8 cellular contexts compared by ENCODE assay signal in genomic region chr1:155209373-155209721, GRCh38. TPM values are rescaled to one million over a fixed set of nuclear protein-coding genes. Genes with fewer than 3 reads are reported as not detected.
A peak's percentile ranks its signal among the peaks of the same experiment; 100 is the strongest.
DNase-seq lines count a peak whose midpoint lies in the region; ATAC-seq, FAIRE-seq and TF ChIP-seq lines count a peak whose summit lies in the region.

No MANE protein-coding gene starts in this region.

- H2AFZ ChIP-seq in IMR-90 (replicated peaks; ENCODE audit: low read length, poor library complexity): peak overlapping the region; percentile 89

- H4K20me1 ChIP-seq in IMR-90 (ENCODE audit: insufficient read depth, low read length): no peaks in the 10 kb centered on the region

- peak overlapping the region; percentile 99 to 100 for H4K8ac ChIP-seq in IMR-90 (ENCODE audit: low read depth in 2 of 2, low read length in 2 of 2)

- H3K9me1 ChIP-seq in IMR-90 (ENCODE audit: insufficient read depth, low read length): peaks cover 6% of the 10 kb centered on the region; the same call in 1 of the 2 replicates

- H3K14ac ChIP-seq in IMR-90 (replicated peaks; ENCODE audit: low read depth, low read length): peak overlapping the region; percentile 98

- H3K23ac ChIP-seq in IMR-90 (ENCODE audit: low read depth, low read length): peak overlapping the region; percentile 66

- H4K91ac ChIP-seq in IMR-90 (ENCODE audit: insufficient read depth, low read depth, low read length): peak overlapping the region; percentile 87

- H3K9me3 ChIP-seq in A673 (ENCODE audit: low read depth, low read length, poor library complexity, severe bottlenecking) (no peaks in the 10 kb centered on the region), IMR-90 (ENCODE audit: control insufficient read depth, insufficient read depth, low read length) (no peaks in the 10 kb centered on the region), mucosa of rectum (ENCODE audit: control insufficient read depth in 2 of 2, low read length in 2 of 2) (no peaks in the 10 kb centered on the region)

- H3K4me2 ChIP-seq in IMR-90 (ENCODE audit: low read depth, low read length): peak overlapping the region; percentile 100

- POLR2A ChIA-PET in A673 (lab: Charles Lee; ENCODE audit: low non-redundant PET): interaction anchor here (0.7 kb wide), 1 partner anchor 18 kb away, joined by 4 read pairs; no protein-coding TSS in a partner anchor
- POLR2A ChIA-PET in IMR-90 (lab: Charles Lee; ENCODE audit: unreplicated experiment): interaction anchor here (0.7 kb wide), 1 partner anchor 15 kb away, joined by 4 read pairs; no protein-coding TSS in a partner anchor

- peak overlapping the region; percentile 86 for H2AK5ac ChIP-seq in IMR-90 (ENCODE audit: low read depth, low read length)

- intact Hi-C loops in A673 (cut with micrococcal nuclease; ENCODE audit: unreplicated experiment): loop anchor here (5.0 to 10.0 kb wide), 3 partner anchors 33 to 385 kb away; partner anchors contain the start of gene RUSC1
- intact Hi-C loops in IMR-90 (cut with micrococcal nuclease): loop anchor here (10.0 kb wide), 2 partner anchors 115 to 385 kb away; partner anchors contain the start of gene RUSC1

- dilution Hi-C loops in IMR-90 (cut with HindIII; ENCODE audit: low sequenced_read_pairs, unreplicated experiment): no loop called here

- no peak for FAIRE-seq in bronchial epithelial cell (lab: Jason Lieb, UNC)

- CTCF ChIA-PET in A673 (lab: Charles Lee) (interaction anchor here (1.0 kb wide), 1 partner anchor 15 kb away, joined by 6 read pairs; no protein-coding TSS in a partner anchor), IMR-90 (lab: Yijun Ruan, JAX) (no interaction called here)

- H3K4ac ChIP-seq in IMR-90 (ENCODE audit: low read depth, low read length): peak overlapping the region; percentile 98

- no peak overlapping the region for H2BK20ac ChIP-seq in IMR-90 (ENCODE audit: low read depth, low read length)

- peaks cover 16% of the 10 kb centered on the region for H3K4me1 ChIP-seq in A673 (ENCODE audit: insufficient read depth, low read length, poor library complexity, severe bottlenecking)
- peaks cover 15% of the 10 kb centered on the region for H3K4me1 ChIP-seq in IMR-90 (ENCODE audit: control insufficient read depth, insufficient read depth, low read length)
- peaks cover 21 to 25% of the 10 kb centered on the region in 2 donors for H3K4me1 ChIP-seq in mucosa of rectum (ENCODE audit: control insufficient read depth in 2 of 2, insufficient read depth in 2 of 2, low read length in 2 of 2)

- H3K27ac ChIP-seq in A673 (ENCODE audit: low read depth, low read length, poor library complexity, severe bottlenecking): peak overlapping the region; percentile 93
- H3K27ac ChIP-seq in IMR-90 (ENCODE audit: insufficient read depth, low read length): peak overlapping the region; percentile 86
- peak overlapping the region; percentile 97 for H3K27ac ChIP-seq in mucosa of rectum (ENCODE audit: low read depth in 2 of 2, low read length in 2 of 2)

- H2BK120ac ChIP-seq in IMR-90 (ENCODE audit: low read depth, low read length): peak overlapping the region; percentile 58; the same call in 1 of the 2 replicates

- ATAC-seq in IMR-90 (ENCODE audit: low read depth): no peak
- ATAC-seq in GM18517 (IDR thresholded peaks at IDR 0.05; ENCODE audit: unreplicated experiment): no peak

- no peaks in the 10 kb centered on the region for H3K27me3 ChIP-seq in A673 (replicated peaks; ENCODE audit: insufficient read depth, low read depth, low read length, poor library complexity)
- no peaks in the 10 kb centered on the region for H3K27me3 ChIP-seq in IMR-90 (ENCODE audit: control insufficient read depth, insufficient read depth, low read length)
- H3K27me3 ChIP-seq in bronchial epithelial cell (ENCODE audit: control insufficient read depth, insufficient read depth, low read length): no peaks in the 10 kb centered on the region
- H3K27me3 ChIP-seq in mucosa of rectum (ENCODE audit: control insufficient read depth in 2 of 2, insufficient read depth in 2 of 2, low read length in 2 of 2): no peaks in the 10 kb centered on the region

- no peak for TF ChIP-seq RAD21 in IMR-90 (IDR thresholded peaks at IDR 0.05; ENCODE audit: low read length)

- peaks cover 13 to 24% of the 10 kb centered on the region in 2 experiments for H3K79me1 ChIP-seq in IMR-90 (ENCODE audit: low read depth in 1 of 2, low read length in 2 of 2)

- H3K56ac ChIP-seq in IMR-90 (ENCODE audit: extremely low read depth, insufficient read depth, low read length): peak overlapping the region; percentile 59; the same call in 1 of the 2 replicates

- TF ChIP-seq CTCF in A673 (conservative IDR thresholded peaks at IDR 0.05; ENCODE audit: low read depth, low read length) (no peak), IMR-90 (conservative IDR thresholded peaks at IDR 0.05; ENCODE audit: low read depth, low read length) (no peak), bronchial epithelial cell (IDR thresholded peaks at IDR 0.05; ENCODE audit: insufficient read depth, low read length, severe bottlenecking) (no peak)

- no peaks in the 10 kb centered on the region for H3K36me3 ChIP-seq in A673 (ENCODE audit: insufficient read depth, low read length, poor library complexity, severe bottlenecking)
- peaks cover 5% of the 10 kb centered on the region; the same call in 1 of the 2 replicates for H3K36me3 ChIP-seq in IMR-90 (ENCODE audit: control insufficient read depth, insufficient read depth, low read length)
- peaks cover 7% of the 10 kb centered on the region for H3K36me3 ChIP-seq in bronchial epithelial cell (ENCODE audit: control insufficient read depth, insufficient read depth, low read length)
- H3K36me3 ChIP-seq in mucosa of rectum (ENCODE audit: control insufficient read depth in 2 of 2, insufficient read depth in 2 of 2, low read length in 2 of 2): no peaks in the 10 kb centered on the region

- H4K5ac ChIP-seq in IMR-90 (ENCODE audit: low read depth, low read length): peak overlapping the region; percentile 100

- H3K9ac ChIP-seq in IMR-90 (ENCODE audit: low read depth, low read length) (peak overlapping the region; percentile 99), mucosa of rectum (ENCODE audit: low read depth in 1 of 2, low read length in 2 of 2) (peak overlapping the region; percentile 96 to 99)

- DNase-seq in A673 (ENCODE audit: low spot score) (no peak), IMR-90 (no peak), bronchial epithelial cell (ENCODE audit: low read depth) (no peak), ureter (ENCODE audit: low spot score) (no peak), occipital lobe (lab: John Stamatoyannopoulos, UW) (no peak), OCI-M2 (lab: John Stamatoyannopoulos, UW; ENCODE audit: unreplicated experiment) (no peak)

- H2BK15ac ChIP-seq in IMR-90 (ENCODE audit: low read depth, low read length): 0 out of 3 replicates have a peak overlapping the region, but pooled peaks have one; percentile 1

- in situ Hi-C loops in IMR-90 (cut with MboI; ENCODE audit: low sequenced_read_pairs): no loop called here

- BruUV-seq in A673 (replicated peaks; lab: Mats Ljungman, UMichigan) (TSS peak; percentile 87), IMR-90 (replicated peaks; lab: Mats Ljungman, UMichigan) (no TSS peak)

- TF ChIP-seq POLR2A in IMR-90 (IDR thresholded peaks at IDR 0.05; ENCODE audit: low read depth, low read length): no peak

- H3K18ac ChIP-seq in IMR-90 (ENCODE audit: low read depth, low read length): peak overlapping the region; percentile 74

- H3K4me3 ChIP-seq in A673 (ENCODE audit: low read depth, low read length, poor library complexity, severe bottlenecking) (peak overlapping the region; percentile 95), IMR-90 (ENCODE audit: insufficient read depth, low read depth, low read length) (peak overlapping the region; percentile 100), bronchial epithelial cell (ENCODE audit: low read depth, low read length) (peak overlapping the region; percentile 90), mucosa of rectum (ENCODE audit: low read length in 2 of 2) (peak overlapping the region; percentile 95 to 97)

- WGBS in IMR-90 (ENCODE audit: extremely low coverage in 2 of 2, insufficient read length in 1 of 2), 2 experiments: 21% methylated on average over 2 of the region's 9 CpGs; no CpG with 5 or more reads in 1 of the 2 experiments

- peak overlapping the region; percentile 74 for H2BK5ac ChIP-seq in IMR-90 (ENCODE audit: low read depth, low read length, poor library complexity, severe bottlenecking)

- peak overlapping the region; percentile 90 for H2AK9ac ChIP-seq in IMR-90 (replicated peaks; ENCODE audit: low read depth, low read length, poor library complexity)

RNA-seq across cellular contexts. Expression of gene MTX1, which starts 0.9 kb away (rescaled TPM):
- total RNA-seq in A673 (2021): 65.2 and 75.9 TPM in 2 replicates
- 51.4 and 67.2 TPM in 2 replicates for total RNA-seq in IMR-90 (2012; rRNA removed)
- 73.7 and 73.9 TPM in 2 replicates for polyA plus RNA-seq in IMR-90 (2012; rRNA removed)
- 58.0 and 97.7 TPM in 2 replicates for polyA plus RNA-seq in IMR-90 (2012; cell fraction: cytosol; rRNA removed)
- 36.9 and 80.4 TPM in 2 replicates for polyA plus RNA-seq in IMR-90 (2012; cell fraction: nucleus; rRNA removed; ENCODE audit: low replicate concordance)
- 48.4 and 49.5 TPM in 2 replicates for total RNA-seq in bronchial epithelial cell
- 31.6 TPM for total RNA-seq in ureter
- 15.3 TPM for total RNA-seq in occipital lobe

RNA-seq across cellular contexts. Expression of gene THBS3, which starts 1.6 kb away (rescaled TPM):
- total RNA-seq in A673 (2021) (23.2 and 29.7 TPM in 2 replicates), IMR-90 (2012; rRNA removed) (13.1 and 15.1 TPM in 2 replicates), bronchial epithelial cell (16.3 and 19.6 TPM in 2 replicates), ureter (54.6 TPM), occipital lobe (8.3 TPM)
- polyA plus RNA-seq in IMR-90 (2012; rRNA removed): 28.3 and 30.4 TPM in 2 replicates
- polyA plus RNA-seq in IMR-90 (2012; cell fraction: cytosol; rRNA removed): 10.9 and 18.2 TPM in 2 replicates
- 178 and 204 TPM in 2 replicates for polyA plus RNA-seq in IMR-90 (2012; cell fraction: nucleus; rRNA removed; ENCODE audit: low replicate concordance)

RNA-seq across cellular contexts. Expression of gene TRIM46, which starts 35.7 kb away (rescaled TPM):
- 5.1 and 6.2 TPM in 2 replicates for total RNA-seq in A673 (2021)
- 2.3 and 2.5 TPM in 2 replicates for total RNA-seq in IMR-90 (2012; rRNA removed)
- polyA plus RNA-seq in IMR-90 (2012; rRNA removed): 6.2 and 6.9 TPM in 2 replicates
- 4.3 and 5.5 TPM in 2 replicates for polyA plus RNA-seq in IMR-90 (2012; cell fraction: cytosol; rRNA removed)
- 26.2 and 56.7 TPM in 2 replicates for polyA plus RNA-seq in IMR-90 (2012; cell fraction: nucleus; rRNA removed; ENCODE audit: low replicate concordance)
- 0.26 and 0.64 TPM in 2 replicates for total RNA-seq in bronchial epithelial cell
- 1.6 TPM for total RNA-seq in ureter
- total RNA-seq in occipital lobe: 21.1 TPM

RNA-seq across cellular contexts. Expression of gene KRTCAP2, which starts 36.2 kb away (rescaled TPM):
- 162 and 179 TPM in 2 replicates for total RNA-seq in A673 (2021)
- total RNA-seq in IMR-90 (2012; rRNA removed): 76.1 and 76.7 TPM in 2 replicates
- 189 and 232 TPM in 2 replicates for polyA plus RNA-seq in IMR-90 (2012; rRNA removed)
- 399 and 412 TPM in 2 replicates for polyA plus RNA-seq in IMR-90 (2012; cell fraction: cytosol; rRNA removed)
- 167 and 203 TPM in 2 replicates for polyA plus RNA-seq in IMR-90 (2012; cell fraction: nucleus; rRNA removed; ENCODE audit: low replicate concordance)
- total RNA-seq in bronchial epithelial cell: 76.3 and 133 TPM in 2 replicates
- total RNA-seq in ureter: 293 TPM
- total RNA-seq in occipital lobe: 59.0 TPM

RNA-seq across cellular contexts. Expression of gene ENTREP3, which starts 45.9 kb away (rescaled TPM):
- total RNA-seq in A673 (2021) (72.5 and 75.5 TPM in 2 replicates), IMR-90 (2012; rRNA removed) (1.4 TPM in 2 replicates), bronchial epithelial cell (3.2 and 3.7 TPM in 2 replicates), ureter (21.8 TPM), occipital lobe (3.7 TPM)
- 23.8 and 27.9 TPM in 2 replicates for polyA plus RNA-seq in IMR-90 (2012; rRNA removed)
- polyA plus RNA-seq in IMR-90 (2012; cell fraction: cytosol; rRNA removed): 29.9 and 30.1 TPM in 2 replicates
- polyA plus RNA-seq in IMR-90 (2012; cell fraction: nucleus; rRNA removed; ENCODE audit: low replicate concordance): 26.6 and 65.5 TPM in 2 replicates
